ENCODE assay signal across 1 cellular context in the genomic region with DNA sequence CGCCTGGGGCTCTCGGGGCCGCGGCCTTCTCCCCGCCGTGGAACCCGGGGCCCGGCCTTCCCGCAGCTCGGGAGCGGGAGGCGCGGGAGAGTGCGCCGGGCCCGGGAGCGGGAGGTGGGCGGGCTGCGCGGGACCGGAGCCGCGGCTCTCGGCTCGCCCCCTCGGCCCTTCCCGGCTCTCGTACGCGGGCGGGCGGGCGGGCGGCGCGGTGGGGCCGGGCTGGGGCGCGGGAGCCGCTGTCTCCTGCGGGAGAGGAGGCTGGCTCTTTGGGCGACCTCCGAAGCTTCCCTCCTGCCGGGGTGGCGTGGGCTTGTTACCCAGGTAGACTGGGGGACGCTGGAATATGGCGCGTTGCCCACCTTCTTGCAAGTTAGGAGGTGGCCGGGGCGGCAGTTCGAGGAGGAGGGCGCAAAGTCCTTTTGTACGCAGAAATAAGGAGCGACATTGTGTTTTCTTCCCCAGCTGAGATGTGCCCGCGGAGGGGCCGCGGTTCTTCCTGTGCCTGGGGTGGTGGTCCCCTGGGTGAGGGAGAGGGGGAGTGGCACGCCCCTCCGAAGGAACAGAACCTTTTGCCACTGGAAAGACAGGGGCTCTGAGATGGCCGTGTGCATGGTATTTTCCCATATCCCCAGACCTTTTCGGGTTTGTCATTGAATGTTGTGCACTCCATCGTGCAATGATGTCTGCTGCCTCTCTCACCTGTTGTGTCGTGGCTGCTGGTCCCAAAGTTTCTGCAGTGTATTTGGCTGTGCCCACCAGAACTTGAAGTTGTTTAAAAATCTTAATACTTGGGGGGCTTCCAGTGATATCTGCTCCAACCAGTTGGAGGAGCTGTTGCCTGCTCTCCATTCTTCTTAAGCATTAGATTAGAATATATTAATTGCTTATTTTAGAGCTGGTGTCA.
TF ChIP-seq lines count a peak whose summit lies in the region.

No MANE protein-coding gene starts in this region.

TF ChIP-seq in K562, 482 proteins besides CTCF, POLR2A, EP300 and RAD21 (continued from another document):
- TF ChIP-seq, protein P1, sequence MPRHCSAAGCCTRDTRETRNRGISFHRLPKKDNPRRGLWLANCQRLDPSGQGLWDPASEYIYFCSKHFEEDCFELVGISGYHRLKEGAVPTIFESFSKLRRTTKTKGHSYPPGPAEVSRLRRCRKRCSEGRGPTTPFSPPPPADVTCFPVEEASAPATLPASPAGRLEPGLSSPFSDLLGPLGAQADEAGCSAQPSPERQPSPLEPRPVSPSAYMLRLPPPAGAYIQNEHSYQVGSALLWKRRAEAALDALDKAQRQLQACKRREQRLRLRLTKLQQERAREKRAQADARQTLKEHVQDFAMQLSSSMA (CRISPR knock-in tag; IDR thresholded peaks at IDR 0.05) = no peak
- TF ChIP-seq SIN3B (IDR thresholded peaks at IDR 0.05; ENCODE audit: low read depth) (peak; percentile 68; the same call in 1 of the 2 replicates), HNRNPUL1 (IDR thresholded peaks at IDR 0.05; ENCODE audit: low read length) (no peak), LEF1 (IDR thresholded peaks at IDR 0.05) (no peak)
TF ChIP-seq in K562: peak in this region for 54.
